Comparison of ENCODE assay signal across 17 cellular contexts in the genomic region with DNA sequence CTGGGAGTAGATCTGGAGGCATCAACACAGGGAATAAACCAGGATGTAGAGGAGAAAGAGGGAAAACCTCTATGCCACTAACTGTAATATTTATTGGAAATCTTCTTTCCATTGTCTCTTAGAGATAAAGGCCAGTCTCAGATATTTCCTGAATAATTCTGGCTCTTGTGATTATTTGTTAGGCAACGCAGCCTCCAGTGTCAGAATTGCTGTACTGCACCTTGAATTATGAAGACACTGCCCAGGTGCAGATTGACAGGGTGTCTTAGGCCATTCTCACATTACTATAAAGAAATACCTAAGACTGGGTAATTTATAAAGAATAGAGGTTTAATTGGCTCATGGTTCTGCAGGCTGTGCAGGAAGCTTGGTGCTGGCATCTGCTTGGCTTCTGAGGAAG.
DNase-seq lines count a peak whose midpoint lies in the region; ATAC-seq and TF ChIP-seq lines count a peak whose summit lies in the region.
"Had no signal": no experiment of that assay in that cellular context is flagged by ENCODE, and none has a peak within 500 bp of the region (broad histone marks: within the 10 kb centered on the region; RNA-seq: fewer than 3 reads in every experiment).

No MANE protein-coding gene starts in this region.

- H3K79me2 ChIP-seq in PC-9 (ENCODE audit: low read depth): no peaks in the 10 kb centered on the region

- H3K36me3 ChIP-seq in heart left ventricle (no peaks in the 10 kb centered on the region), PC-9 (ENCODE audit: low read depth) (no peaks in the 10 kb centered on the region), thoracic aorta (no peaks in the 10 kb centered on the region)
- H3K36me3 ChIP-seq: gastrocnemius medialis had no signal

- H3K27me3 ChIP-seq in heart left ventricle (no peaks in the 10 kb centered on the region), PC-9 (ENCODE audit: insufficient read depth, low read depth) (no peaks in the 10 kb centered on the region), thoracic aorta (replicated peaks; ENCODE audit: insufficient read depth) (no peaks in the 10 kb centered on the region)
- H3K27me3 ChIP-seq: gastrocnemius medialis had no signal

- BruUV-seq in PC-9 (replicated peaks; lab: Mats Ljungman, UMichigan): no TSS peak

- DNase-seq in heart left ventricle (no peak), left cardiac atrium (no peak), PC-9 (no peak), fibroblast of mammary gland (ENCODE audit: low read depth) (no peak), thoracic aorta (ENCODE audit: low spot score) (no peak), dedifferentiated amniotic fluid mesenchymal stem cell (ENCODE audit: extremely low spot score) (no peak)
- DNase-seq: activated T-cell treated with anti-CD3 and anti-CD28 coated beads, Interleukin-2, amount 50 U/mL, for 72 hours; amygdala; DMS79; gastrocnemius medialis; GOT3; naive thymus-derived CD8-positive, alpha-beta T cell; NCI-H1105; NCI-H774 had no signal

- no peak overlapping the region for H3K4me2 ChIP-seq in PC-9

- H3K4me1 ChIP-seq in heart left ventricle (no peaks in the 10 kb centered on the region), PC-9 (replicated peaks; ENCODE audit: insufficient read depth) (no peaks in the 10 kb centered on the region), thoracic aorta (ENCODE audit: control insufficient read depth in 1 of 2, low read depth in 2 of 2) (no peaks in the 10 kb centered on the region)
- H3K4me1 ChIP-seq: gastrocnemius medialis had no signal

- H3K4me3 ChIP-seq in heart left ventricle: no peak overlapping the region
- no peak overlapping the region for H3K4me3 ChIP-seq in PC-9
- no peak overlapping the region for H3K4me3 ChIP-seq in fibroblast of mammary gland (ENCODE audit: control insufficient read depth, low read depth, low read length)
- no peak overlapping the region for H3K4me3 ChIP-seq in thoracic aorta
- H3K4me3 ChIP-seq: gastrocnemius medialis had no signal

- H3K27ac ChIP-seq in heart left ventricle (no peak overlapping the region), PC-9 (no peak overlapping the region), thoracic aorta (no peak overlapping the region)
- H3K27ac ChIP-seq: gastrocnemius medialis had no signal

- CTCF ChIA-PET in PC-9 (lab: Charles Lee): no interaction called here

- no peak for ATAC-seq in heart left ventricle
- no peak for ATAC-seq in left cardiac atrium
- no peak for ATAC-seq in thoracic aorta (ENCODE audit: insufficient number of reproducible peaks, low FRiP score, low read depth)
- ATAC-seq in HG03432 (IDR thresholded peaks at IDR 0.05; ENCODE audit: unreplicated experiment): no peak
- no peak for ATAC-seq in HG03045 (IDR thresholded peaks at IDR 0.05; ENCODE audit: unreplicated experiment)
- ATAC-seq: activated T-cell treated with anti-CD3 and anti-CD28 coated beads, Interleukin-2, amount 50 U/mL, for 72 hours; gastrocnemius medialis; left lobe of liver; naive thymus-derived CD8-positive, alpha-beta T cell had no signal

- 40 to 77% (median 57%) methylated on average over 1 of the region's 1 CpG for WGBS in heart left ventricle, 4 donors

- peak in 10 of 12 donors; percentile 7 to 39 (median 22) for TF ChIP-seq CTCF in heart left ventricle (IDR thresholded peaks at IDR 0.05)
- TF ChIP-seq CTCF in PC-9 (conservative IDR thresholded peaks at IDR 0.05): peak; percentile 43; the same call in 1 of the 2 replicates
- peak; percentile 5 for TF ChIP-seq CTCF in fibroblast of mammary gland (conservative IDR thresholded peaks at IDR 0.05; ENCODE audit: control insufficient read depth, insufficient read depth, low read depth, low read length)
- peak; percentile 25 for TF ChIP-seq CTCF in thoracic aorta (IDR thresholded peaks at IDR 0.05)

- H3F3A ChIP-seq in PC-9 (ENCODE audit: insufficient read depth, low read depth): no peaks in the 10 kb centered on the region

- intact Hi-C loops in heart left ventricle (cut with DNase I): no loop called here
- intact Hi-C loops in left cardiac atrium (cut with DNase I): no loop called here
- intact Hi-C loops in PC-9 (cut with micrococcal nuclease; ENCODE audit: unreplicated experiment): no loop called here

- POLR2A ChIA-PET in PC-9 (lab: Charles Lee; ENCODE audit: unreplicated experiment): no interaction called here

- peaks cover 0 to 7% (median 0%) of the 10 kb centered on the region in 12 donors for H3K9me3 ChIP-seq in heart left ventricle
- no peaks in the 10 kb centered on the region for H3K9me3 ChIP-seq in PC-9 (ENCODE audit: insufficient read depth, low read depth)
- H3K9me3 ChIP-seq in thoracic aorta: no peaks in the 10 kb centered on the region
- H3K9me3 ChIP-seq: gastrocnemius medialis had no signal

- no peak for TF ChIP-seq POLR2A in heart left ventricle (IDR thresholded peaks at IDR 0.05)

- H2AFZ ChIP-seq in PC-9: no peak overlapping the region

- no peaks in the 10 kb centered on the region for H3K9me2 ChIP-seq in PC-9 (ENCODE audit: insufficient read depth)

- no peaks in the 10 kb centered on the region for H4K20me1 ChIP-seq in PC-9 (ENCODE audit: insufficient read depth)
